ENCODE assay signal across 14 cellular contexts in the genomic region with DNA sequence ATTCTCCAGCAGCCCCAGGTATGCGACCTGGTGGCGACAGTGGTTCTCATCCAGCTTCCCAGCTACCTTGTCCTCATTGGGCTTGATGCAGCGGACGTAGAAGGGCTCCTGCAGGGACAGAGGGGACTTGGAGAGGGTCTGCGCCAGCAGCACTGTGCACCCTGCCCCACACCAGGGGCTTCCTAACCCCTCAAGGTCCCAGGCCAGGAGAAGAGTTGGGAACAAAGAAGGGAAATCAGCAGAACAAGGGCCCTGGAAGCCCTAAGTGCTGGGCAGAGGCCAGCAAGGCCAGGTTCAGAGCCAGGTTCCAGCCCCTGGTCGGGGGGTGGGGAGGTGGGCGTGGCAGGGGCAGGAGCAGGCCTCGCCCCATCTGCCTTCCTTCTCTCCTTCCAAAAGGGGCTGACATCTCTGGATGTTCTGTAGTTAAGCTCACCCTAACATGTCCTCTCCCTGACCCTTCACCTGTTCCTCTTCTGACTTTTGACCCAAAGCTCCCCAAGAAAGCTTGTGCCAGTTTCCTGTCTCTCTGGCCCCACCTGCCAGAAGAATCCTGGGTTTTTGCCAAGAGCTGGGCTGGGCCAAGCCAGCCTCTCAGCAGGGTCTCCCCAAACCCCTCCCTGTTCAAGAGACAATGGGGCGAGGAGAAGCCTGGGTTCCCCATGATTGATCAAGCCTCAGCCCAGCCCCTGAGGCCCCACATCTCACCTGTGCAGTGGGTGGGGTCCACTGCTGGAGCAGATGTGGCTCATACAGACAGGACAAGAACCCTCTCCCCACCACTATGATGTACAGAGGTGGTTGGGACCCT.
DNase-seq lines count a peak whose midpoint lies in the region; ATAC-seq, FAIRE-seq and TF ChIP-seq lines count a peak whose summit lies in the region.
"Had no signal": no experiment of that assay in that cellular context is flagged by ENCODE, and none has a peak within 500 bp of the region (broad histone marks: within the 10 kb centered on the region; RNA-seq: fewer than 3 reads in every experiment).

No MANE protein-coding gene starts in this region.

- no peak for DNase-seq in activated naive CD4-positive, alpha-beta T cell treated with Interleukin-2 at 50 U/mL for 16 hours
- DNase-seq in effector memory CD8-positive, alpha-beta T cell = no peak
- DNase-seq in stimulated activated naive B cell treated with anti-CD40 and anti-IgM and Interleukin-4, amounts not matched to agents 10 μg/mL and 1 μg/mL and 100 μg/mL, for 72 hours = no peak
- no peak for DNase-seq in urothelium cell line (ENCODE audit: low spot score)
- DNase-seq: cerebellar nuclear complex; NCI-H1092; NCI-H2227 treated with DMSO at 0.1 percent for 48 hours; stimulated activated naive CD4-positive, alpha-beta T cell had no signal

- H3K4me1 Mint-ChIP-seq in activated naive CD4-positive, alpha-beta T cell treated with anti-CD3 and anti-CD28 coated beads, Interleukin-2, amount 50 U/mL, for 24 hours = peaks cover 7% of the 10 kb centered on the region
- peaks cover 8 to 9% of the 10 kb centered on the region in 2 donors for H3K4me1 Mint-ChIP-seq in effector memory CD8-positive, alpha-beta T cell (ENCODE audit: low read depth in 2 of 2)
- H3K4me1 Mint-ChIP-seq in stimulated activated naive B cell treated with anti-CD40 and anti-IgM and Interleukin-4, amounts not matched to agents 10 μg/mL and 1 μg/mL and 100 μg/mL, for 72 hours = peaks cover 14 to 23% of the 10 kb centered on the region in 2 donors

- no peaks in the 10 kb centered on the region for H3K27me3 Mint-ChIP-seq in activated naive CD4-positive, alpha-beta T cell treated with anti-CD3 and anti-CD28 coated beads, Interleukin-2, amount 50 U/mL, for 24 hours
- H3K27me3 Mint-ChIP-seq in effector memory CD8-positive, alpha-beta T cell = no peaks in the 10 kb centered on the region
- no peaks in the 10 kb centered on the region for H3K27me3 Mint-ChIP-seq in stimulated activated naive B cell treated with anti-CD40 and anti-IgM and Interleukin-4, amounts not matched to agents 10 μg/mL and 1 μg/mL and 100 μg/mL, for 72 hours

- no peak for FAIRE-seq in urothelium cell line (lab: Jason Lieb, UNC)

- no peaks in the 10 kb centered on the region for H3K36me3 Mint-ChIP-seq in activated naive CD4-positive, alpha-beta T cell treated with anti-CD3 and anti-CD28 coated beads, Interleukin-2, amount 50 U/mL, for 24 hours
- peaks cover 88% of the 10 kb centered on the region for H3K36me3 Mint-ChIP-seq in effector memory CD8-positive, alpha-beta T cell (ENCODE audit: insufficient read depth)
- H3K36me3 Mint-ChIP-seq in stimulated activated naive B cell treated with anti-CD40 and anti-IgM and Interleukin-4, amounts not matched to agents 10 μg/mL and 1 μg/mL and 100 μg/mL, for 72 hours = peaks cover 43 to 66% of the 10 kb centered on the region in 2 donors
- H3K36me3 Mint-ChIP-seq: neural progenitor cell, type B pancreatic cell had no signal

- no peak for TF ChIP-seq RAD21 in Ishikawa (IDR thresholded peaks at IDR 0.05; ENCODE audit: low read depth)

- peak; percentile 65 for TF ChIP-seq EP300 in Ishikawa (IDR thresholded peaks at IDR 0.05; ENCODE audit: borderline replicate concordance)

- H3K4me3 Mint-ChIP-seq in activated naive CD4-positive, alpha-beta T cell treated with anti-CD3 and anti-CD28 coated beads, Interleukin-2, amount 50 U/mL, for 24 hours = no peak overlapping the region
- H3K4me3 Mint-ChIP-seq in effector memory CD8-positive, alpha-beta T cell = no peak overlapping the region
- H3K4me3 Mint-ChIP-seq in stimulated activated naive B cell treated with anti-CD40 and anti-IgM and Interleukin-4, amounts not matched to agents 10 μg/mL and 1 μg/mL and 100 μg/mL, for 72 hours = no peak overlapping the region
- H3K4me3 Mint-ChIP-seq: neural progenitor cell, type B pancreatic cell had no signal

- no peak for ATAC-seq in effector memory CD8-positive, alpha-beta T cell (replicated peaks)
- ATAC-seq in stimulated activated naive B cell treated with anti-CD40 and anti-IgM and Interleukin-4, amounts not matched to agents 10 μg/mL and 1 μg/mL and 100 μg/mL, for 72 hours (replicated peaks) = no peak
- no peak for ATAC-seq in HG03439 (IDR thresholded peaks at IDR 0.05; ENCODE audit: unreplicated experiment)
- ATAC-seq: gastroesophageal sphincter had no signal

- no peaks in the 10 kb centered on the region for H3K9me3 Mint-ChIP-seq in activated naive CD4-positive, alpha-beta T cell treated with anti-CD3 and anti-CD28 coated beads, Interleukin-2, amount 50 U/mL, for 24 hours
- no peaks in the 10 kb centered on the region for H3K9me3 Mint-ChIP-seq in effector memory CD8-positive, alpha-beta T cell
- no peaks in the 10 kb centered on the region for H3K9me3 Mint-ChIP-seq in stimulated activated naive B cell treated with anti-CD40 and anti-IgM and Interleukin-4, amounts not matched to agents 10 μg/mL and 1 μg/mL and 100 μg/mL, for 72 hours
- H3K9me3 Mint-ChIP-seq: neural progenitor cell, type B pancreatic cell had no signal

- H3K27ac Mint-ChIP-seq in activated naive CD4-positive, alpha-beta T cell treated with anti-CD3 and anti-CD28 coated beads, Interleukin-2, amount 50 U/mL, for 24 hours = peak overlapping the region; percentile 23
- H3K27ac Mint-ChIP-seq in effector memory CD8-positive, alpha-beta T cell = peak overlapping the region; percentile 79 to 84
- H3K27ac Mint-ChIP-seq in stimulated activated naive B cell treated with anti-CD40 and anti-IgM and Interleukin-4, amounts not matched to agents 10 μg/mL and 1 μg/mL and 100 μg/mL, for 72 hours = peak overlapping the region; percentile 65
- H3K27ac Mint-ChIP-seq: neural progenitor cell, type B pancreatic cell had no signal

TF ChIP-seq in Ishikawa, 13 proteins besides CTCF, POLR2A, EP300 and RAD21:
- TF ChIP-seq CREB1 (IDR thresholded peaks at IDR 0.05; ENCODE audit: low read depth) = no peak
- TF ChIP-seq ZBTB7A (IDR thresholded peaks at IDR 0.05; ENCODE audit: low read depth) = 0 out of 2 replicates have a peak, but pooled peaks have one; percentile 14
- TF ChIP-seq TCF12 (IDR thresholded peaks at IDR 0.05; ENCODE audit: low read depth) = peak; percentile 68
- peak; percentile 86 for TF ChIP-seq NFIC (IDR thresholded peaks at IDR 0.05)
TF ChIP-seq in Ishikawa: peak in this region for 3.

Comparison
In these comparisons a context has a peak if more than half of its experiments do, and no peak if none do; other contexts are left out.
1. H3K27ac Mint-ChIP-seq: peak in every context shown above with its lines; median percentile 82 in effector memory CD8-positive, alpha-beta T cell; 65 in stimulated activated naive B cell treated with anti-CD40 and anti-IgM and Interleukin-4, amounts not matched to agents 10 μg/mL and 1 μg/mL and 100 μg/mL, for 72 hours; 23 in activated naive CD4-positive, alpha-beta T cell treated with anti-CD3 and anti-CD28 coated beads, Interleukin-2, amount 50 U/mL, for 24 hours.